In the genomic region with DNA sequence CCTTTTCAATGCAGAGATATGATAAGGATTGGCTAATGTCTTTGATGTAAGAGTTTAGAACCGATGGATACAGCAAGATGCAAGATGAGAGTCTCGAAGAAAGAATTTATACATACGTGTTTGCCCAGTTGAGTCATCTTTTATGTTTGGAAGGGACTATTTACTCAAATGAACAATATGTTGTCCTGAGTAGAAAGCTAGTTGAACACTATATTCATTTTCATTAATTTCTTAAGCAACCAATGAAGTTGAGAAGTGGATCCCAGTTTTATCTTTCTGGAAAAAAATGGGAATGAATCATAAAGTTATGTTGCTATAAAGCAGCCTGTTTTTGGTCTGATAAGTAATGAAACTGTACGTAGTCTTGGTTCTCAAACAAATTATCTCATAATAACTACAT, we compare ENCODE assay signal across 19 cellular contexts.
DNase-seq lines count a peak whose midpoint lies in the region; FAIRE-seq and TF ChIP-seq lines count a peak whose summit lies in the region.
"Had no signal": no experiment of that assay in that cellular context is flagged by ENCODE, and none has a peak within 500 bp of the region (broad histone marks: within the 10 kb centered on the region; RNA-seq: fewer than 3 reads in every experiment).

No MANE protein-coding gene starts in this region.

- H3K27ac ChIP-seq in kidney (ENCODE audit: low read depth in 2 of 2, low read length in 2 of 2), result no peak overlapping the region
- H3K27ac ChIP-seq: 22Rv1; A549; BLaER1 treated with 17β-estradiol and CSF1 and Interleukin-3, amounts not matched to agents 10 nM and 100 nM; C4-2B had no signal

- H3K4me3 ChIP-seq in fibroblast of pulmonary artery (replicated peaks; ENCODE audit: low read depth, low read length) (no peak overlapping the region), kidney (ENCODE audit: low read length in 2 of 2) (no peak overlapping the region)
- H3K4me3 ChIP-seq: A549; BLaER1 treated with 17β-estradiol and CSF1 and Interleukin-3, amounts not matched to agents 10 nM and 100 nM had no signal

- peaks cover 0 to 2% of the 10 kb centered on the region in 2 donors for H3K9me3 ChIP-seq in kidney (ENCODE audit: control insufficient read depth in 1 of 2, low read length in 2 of 2)
- H3K9me3 ChIP-seq: A549 had no signal

- no peaks in the 10 kb centered on the region for H3K4me1 ChIP-seq in kidney (ENCODE audit: control insufficient read depth in 1 of 2, insufficient read depth in 1 of 2, low read depth in 1 of 2, low read length in 2 of 2)
- H3K4me1 ChIP-seq: A549; BLaER1 treated with 17β-estradiol and CSF1 and Interleukin-3, amounts not matched to agents 10 nM and 100 nM had no signal

- no peaks in the 10 kb centered on the region for H3K36me3 ChIP-seq in kidney (ENCODE audit: control insufficient read depth in 1 of 2, insufficient read depth in 2 of 2, low read length in 2 of 2)
- H3K36me3 ChIP-seq: BLaER1 treated with 17β-estradiol and CSF1 and Interleukin-3, amounts not matched to agents 10 nM and 100 nM had no signal

- no peak overlapping the region for H3K9ac ChIP-seq in kidney (ENCODE audit: low read length in 2 of 2)
- H3K9ac ChIP-seq: BLaER1 treated with 17β-estradiol and CSF1 and Interleukin-3, amounts not matched to agents 10 nM and 100 nM had no signal

- TF ChIP-seq CTCF in fibroblast of pulmonary artery (IDR thresholded peaks at IDR 0.05; ENCODE audit: low read length, missing control alignments) (no peak), kidney (IDR thresholded peaks at IDR 0.05; ENCODE audit: borderline replicate concordance, extremely low read depth, insufficient read depth) (no peak)

- DNase-seq in DMS53 (lab: John Stamatoyannopoulos, UW) (peak; percentile 23), DMS53 treated with DMSO at 0.1 percent for 48 hours (lab: John Stamatoyannopoulos, UW; ENCODE audit: unreplicated experiment) (no peak), fibroblast of pulmonary artery (ENCODE audit: low read depth) (peak; percentile 11), kidney (no peak), NCI-H146 treated with DMSO at 0.1 percent for 48 hours (lab: John Stamatoyannopoulos, UW; ENCODE audit: unreplicated experiment) (no peak), COLO668 (lab: John Stamatoyannopoulos, UW; ENCODE audit: unreplicated experiment) (no peak)
- DNase-seq: AML-193; CD4-positive, alpha-beta T cell; CD8-positive, alpha-beta T cell; COR-L47; DMS79 treated with DMSO at 0.1 percent for 48 hours; GF-D8 had no signal

- intact Hi-C loops in kidney (cut with DNase I), result no loop called here

- FAIRE-seq in kidney (lab: Jason Lieb, UNC), result peak; percentile 25
- FAIRE-seq: A549, G401.6, GM12891, GM19239 had no signal

Comparison
In these comparisons a context has a peak if more than half of its experiments do, and no peak if none do; other contexts are left out.
1. DNase-seq: peak in DMS53 (single experiment) and fibroblast of pulmonary artery (single experiment); none in DMS53 treated with DMSO at 0.1 percent for 48 hours (single experiment), kidney (single experiment), NCI-H146 treated with DMSO at 0.1 percent for 48 hours (single experiment) and COLO668 (single experiment).